In genomic region chr9:80874276-80874675, GRCh38 we compare ENCODE assay signal across 21 cellular contexts.
A peak's percentile ranks its signal among the peaks of the same experiment; 100 is the strongest.
DNase-seq lines count a peak whose midpoint lies in the region; ATAC-seq, FAIRE-seq and TF ChIP-seq lines count a peak whose summit lies in the region.
"Had no signal": no experiment of that assay in that cellular context is flagged by ENCODE, and none has a peak within 500 bp of the region (broad histone marks: within the 10 kb centered on the region; RNA-seq: fewer than 3 reads in every experiment).

No MANE protein-coding gene starts in this region.

- no peaks in the 10 kb centered on the region for H3K27me3 ChIP-seq in mammary epithelial cell (ENCODE audit: insufficient read depth, low read length)
- H3K27me3 ChIP-seq: adrenal gland, BE2C had no signal

- H3K9me3 ChIP-seq in mammary epithelial cell (replicated peaks; ENCODE audit: insufficient read depth, low read length): no peaks in the 10 kb centered on the region
- H3K9me3 ChIP-seq: adrenal gland, BE2C, prostate gland had no signal

- no peak overlapping the region for H3K9ac ChIP-seq in mammary epithelial cell (ENCODE audit: insufficient read depth, low read length)
- H3K9ac ChIP-seq: KMS-11 had no signal

- no peak for FAIRE-seq in HTR-8/SVneo (lab: Jason Lieb, UNC)
- FAIRE-seq: frontal cortex had no signal

- no TSS peak for BruUV-seq in mammary epithelial cell (replicated peaks; lab: Mats Ljungman, UMichigan)

- no peak overlapping the region for H2AFZ ChIP-seq in mammary epithelial cell (ENCODE audit: low read depth, low read length)

- dilution Hi-C loops in mammary epithelial cell (cut with HindIII; ENCODE audit: low sequenced_read_pairs): no loop called here

- H4K20me1 ChIP-seq in mammary epithelial cell (ENCODE audit: insufficient read depth, low read length): no peaks in the 10 kb centered on the region

- no peak for TF ChIP-seq CTCF in mammary epithelial cell (conservative IDR thresholded peaks at IDR 0.05 in 1 of 2, IDR thresholded peaks at IDR 0.05 in 1 of 2; ENCODE audit: extremely low read depth in 1 of 2, insufficient read depth in 1 of 2, low read depth in 1 of 2, low read length in 2 of 2)

- H3K27me3 Mint-ChIP-seq in activated naive CD4-positive, alpha-beta T cell treated with anti-CD3 and anti-CD28 coated beads, Interleukin-2, amount 10 ng/mL, durations not matched to agents 7 days and 5 days: no peaks in the 10 kb centered on the region
- H3K27me3 Mint-ChIP-seq: dendritic cell treated with granulocyte-macrophage colony-stimulating factor and Interleukin-4, amounts not matched to agents 40 ng/mL and 50 ng/mL, for 4 days had no signal

- DNase-seq in AG08396 (ENCODE audit: low spot score): peak; percentile 23
- peak; percentile 4 for DNase-seq in HTR-8/SVneo (ENCODE audit: insufficient read length, low spot score)
- peak; percentile 81 for DNase-seq in mammary epithelial cell
- DNase-seq in kidney glomerular epithelial cell (lab: John Stamatoyannopoulos, UW): peak; percentile 63
- DNase-seq in hippocampal formation (lab: John Stamatoyannopoulos, UW): no peak
- no peak for DNase-seq in activated naive CD4-positive, alpha-beta T cell treated with anti-CD3 and anti-CD28 coated beads, Interleukin-2, amount 10 ng/mL, durations not matched to agents 7 days and 5 days
- DNase-seq: activated CD4-positive, alpha-beta T cell treated with anti-CD3 and anti-CD28 coated beads for 48 hours; activated T-cell treated with anti-CD3 and anti-CD28 coated beads, Interleukin-2, amount 50 U/mL, for 48 hours; adrenal gland; BE2C; mucosa of descending colon; NCI-H187; NCI-H524 treated with DMSO at 0.1 percent for 48 hours; RPMI8226; T-helper 2 cell had no signal

- ATAC-seq in GM19452 (IDR thresholded peaks at IDR 0.05; ENCODE audit: unreplicated experiment): no peak
- no peak for ATAC-seq in activated CD4-positive, CD25-positive, alpha-beta regulatory T cell treated with anti-CD3 and anti-CD28 coated beads, Interleukin-2, amount 50 U/mL, for 24 hours
- ATAC-seq: mucosa of descending colon had no signal

- H3K4me2 ChIP-seq in mammary epithelial cell (ENCODE audit: insufficient read depth, low read depth, low read length): peak overlapping the region; percentile 24
- H3K4me2 ChIP-seq: KMS-11 had no signal

- 100% methylated on average over 1 of the region's 1 CpG for WGBS in mammary epithelial cell (ENCODE audit: low coverage, missing lambda C conversion rate)

- H3K36me3 Mint-ChIP-seq in activated naive CD4-positive, alpha-beta T cell treated with anti-CD3 and anti-CD28 coated beads, Interleukin-2, amount 10 ng/mL, durations not matched to agents 7 days and 5 days: no peaks in the 10 kb centered on the region

- no peak overlapping the region for H3K4me3 Mint-ChIP-seq in activated naive CD4-positive, alpha-beta T cell treated with anti-CD3 and anti-CD28 coated beads, Interleukin-2, amount 10 ng/mL, durations not matched to agents 7 days and 5 days
- H3K4me3 Mint-ChIP-seq: dendritic cell treated with granulocyte-macrophage colony-stimulating factor and Interleukin-4, amounts not matched to agents 40 ng/mL and 50 ng/mL, for 4 days had no signal

- CTCF ChIA-PET in mammary epithelial cell (lab: Charles Lee; ENCODE audit: low non-redundant PET): no interaction called here
- CTCF ChIA-PET in activated naive CD4-positive, alpha-beta T cell treated with anti-CD3 and anti-CD28 coated beads, Interleukin-2, amount 10 ng/mL, durations not matched to agents 7 days and 5 days (lab: Charles Lee): interaction anchor here (0.6 kb wide), 1 partner anchor 1885 kb away, joined by 3 read pairs; no protein-coding TSS in a partner anchor

- no peaks in the 10 kb centered on the region for H3K36me3 ChIP-seq in mammary epithelial cell (ENCODE audit: insufficient read depth, low read length)
- H3K36me3 ChIP-seq: adrenal gland, BE2C, prostate gland had no signal

- no peak overlapping the region for H3K4me3 ChIP-seq in mammary epithelial cell (replicated peaks in 1 of 3; ENCODE audit: insufficient read depth in 1 of 3, low read depth in 2 of 3, low read length in 3 of 3)
- H3K4me3 ChIP-seq: adrenal gland, mucosa of descending colon, prostate gland had no signal

- intact Hi-C loops in mammary epithelial cell (cut with micrococcal nuclease): no loop called here

- no peak overlapping the region for H3K27ac ChIP-seq in mammary epithelial cell (ENCODE audit: insufficient read depth, low read depth, low read length)
- H3K27ac ChIP-seq: adrenal gland, KMS-11, prostate gland had no signal

- H3K4me1 Mint-ChIP-seq in activated naive CD4-positive, alpha-beta T cell treated with anti-CD3 and anti-CD28 coated beads, Interleukin-2, amount 10 ng/mL, durations not matched to agents 7 days and 5 days: no peaks in the 10 kb centered on the region

- no peak overlapping the region for H3K27ac Mint-ChIP-seq in activated naive CD4-positive, alpha-beta T cell treated with anti-CD3 and anti-CD28 coated beads, Interleukin-2, amount 10 ng/mL, durations not matched to agents 7 days and 5 days
- H3K27ac Mint-ChIP-seq: dendritic cell treated with granulocyte-macrophage colony-stimulating factor and Interleukin-4, amounts not matched to agents 40 ng/mL and 50 ng/mL, for 4 days had no signal

- H3K4me1 ChIP-seq in mammary epithelial cell (ENCODE audit: insufficient read depth, low read length): peaks cover 16% of the 10 kb centered on the region
- H3K4me1 ChIP-seq: adrenal gland, prostate gland had no signal

- in situ Hi-C loops in mammary epithelial cell (cut with MboI; ENCODE audit: low sequenced_read_pairs in 2 of 2): no loop called here

- H3K9me3 Mint-ChIP-seq in activated naive CD4-positive, alpha-beta T cell treated with anti-CD3 and anti-CD28 coated beads, Interleukin-2, amount 10 ng/mL, durations not matched to agents 7 days and 5 days: peaks cover 2% of the 10 kb centered on the region

- H3K79me2 ChIP-seq in mammary epithelial cell (ENCODE audit: insufficient read depth, low read length): no peaks in the 10 kb centered on the region

Comparison
In these comparisons a context has a peak if more than half of its experiments do, and no peak if none do; other contexts are left out.
1. DNase-seq: peak in AG08396 (single experiment), HTR-8/SVneo (single experiment), mammary epithelial cell (single experiment) and kidney glomerular epithelial cell (single experiment); none in hippocampal formation (0 of 2) and activated naive CD4-positive, alpha-beta T cell treated with anti-CD3 and anti-CD28 coated beads, Interleukin-2, amount 10 ng/mL, durations not matched to agents 7 days and 5 days (single experiment).